Comparison of ENCODE assay signal across 1 cellular context in genomic region chr9:72155282-72155677, GRCh38.
TF ChIP-seq lines count a peak whose summit lies in the region.

No MANE protein-coding gene starts in this region.

TF ChIP-seq in HepG2, 621 proteins besides CTCF, POLR2A, EP300 and RAD21:
- no peak for TF ChIP-seq ZIK1 (CRISPR knock-in tag; IDR thresholded peaks at IDR 0.05; ENCODE audit: borderline replicate concordance, low read depth)
- peak; percentile 95 for TF ChIP-seq ZMYM3 (CRISPR knock-in tag; IDR thresholded peaks at IDR 0.05)
- TF ChIP-seq NFE2L2 (IDR thresholded peaks at IDR 0.05; ENCODE audit: low read length), result no peak
- no peak for TF ChIP-seq KDM2A (CRISPR knock-in tag; IDR thresholded peaks at IDR 0.05; ENCODE audit: borderline replicate concordance, low read depth)
- TF ChIP-seq ADNP (CRISPR knock-in tag; IDR thresholded peaks at IDR 0.05), result peak; percentile 57; the same call in 1 of the 2 replicates
- TF ChIP-seq KDM1A (CRISPR knock-in tag; IDR thresholded peaks at IDR 0.05), result peak; percentile 61; the same call in 1 of the 2 replicates
TF ChIP-seq in HepG2: peak in this region for 3.
